Comparison of ENCODE assay signal across 29 cellular contexts in genomic region chr7:152152267-152152666, GRCh38.
DNase-seq lines count a peak whose midpoint lies in the region; ATAC-seq and TF ChIP-seq lines count a peak whose summit lies in the region.
"Had no signal": no experiment of that assay in that cellular context is flagged by ENCODE, and none has a peak within 500 bp of the region (broad histone marks: within the 10 kb centered on the region; RNA-seq: fewer than 3 reads in every experiment).

No MANE protein-coding gene starts in this region.

- POLR2A ChIA-PET in CD4-positive, alpha-beta T cell (lab: Charles Lee), result interaction anchor here (2.2 kb wide), 1 partner anchor 9 kb away, joined by 8 read pairs; no protein-coding TSS in a partner anchor
- POLR2A ChIA-PET in activated CD8-positive, alpha-beta T cell treated with anti-CD3 and anti-CD28 coated beads for 36 hours (lab: Charles Lee), result interaction anchor here (0.8 kb wide), 1 partner anchor 126 kb away, joined by 3 read pairs; no protein-coding TSS in a partner anchor
- POLR2A ChIA-PET in naive thymus-derived CD4-positive, alpha-beta T cell (lab: Charles Lee), result interaction anchor here (1.3 kb wide), 1 partner anchor 8 kb away, joined by 5 read pairs; no protein-coding TSS in a partner anchor

- H3K36me3 Mint-ChIP-seq in activated CD8-positive, alpha-beta memory T cell treated with anti-CD3 and anti-CD28 coated beads, Interleukin-2, amount 10 ng/mL, durations not matched to agents 7 days and 5 days, result peaks cover 36% of the 10 kb centered on the region
- peaks cover 86% of the 10 kb centered on the region for H3K36me3 Mint-ChIP-seq in CD4-positive, alpha-beta T cell (ENCODE audit: low read depth)
- peaks cover 36% of the 10 kb centered on the region for H3K36me3 Mint-ChIP-seq in activated CD8-positive, alpha-beta T cell treated with anti-CD3 and anti-CD28 coated beads for 36 hours (ENCODE audit: low read depth)
- peaks cover 16 to 62% (median 30%) of the 10 kb centered on the region in 5 donors for H3K36me3 Mint-ChIP-seq in naive thymus-derived CD4-positive, alpha-beta T cell

- no peak overlapping the region for H3K4me3 ChIP-seq in naive thymus-derived CD4-positive, alpha-beta T cell (ENCODE audit: low read length)
- H3K4me3 ChIP-seq: breast epithelium, MG63, right atrium auricular region, spleen, stomach, uterus had no signal

- H3K27me3 Mint-ChIP-seq in activated CD8-positive, alpha-beta memory T cell treated with anti-CD3 and anti-CD28 coated beads, Interleukin-2, amount 10 ng/mL, durations not matched to agents 7 days and 5 days, result no peaks in the 10 kb centered on the region
- no peaks in the 10 kb centered on the region for H3K27me3 Mint-ChIP-seq in CD4-positive, alpha-beta T cell
- H3K27me3 Mint-ChIP-seq in activated CD8-positive, alpha-beta T cell treated with anti-CD3 and anti-CD28 coated beads for 36 hours, result no peaks in the 10 kb centered on the region
- H3K27me3 Mint-ChIP-seq in naive thymus-derived CD4-positive, alpha-beta T cell, result no peaks in the 10 kb centered on the region
- H3K27me3 Mint-ChIP-seq: CD4-positive, CD25-positive, alpha-beta regulatory T cell had no signal

- H3K27ac ChIP-seq in CD4-positive, alpha-beta T cell (ENCODE audit: low read depth, low read length), result no peak overlapping the region
- H3K27ac ChIP-seq in naive thymus-derived CD4-positive, alpha-beta T cell (ENCODE audit: low read depth, low read length), result no peak overlapping the region
- H3K27ac ChIP-seq: breast epithelium, right atrium auricular region, stomach, uterus had no signal

- no peak overlapping the region for H3K4me3 Mint-ChIP-seq in activated CD8-positive, alpha-beta memory T cell treated with anti-CD3 and anti-CD28 coated beads, Interleukin-2, amount 10 ng/mL, durations not matched to agents 7 days and 5 days
- no peak overlapping the region for H3K4me3 Mint-ChIP-seq in CD4-positive, alpha-beta T cell
- H3K4me3 Mint-ChIP-seq in activated CD8-positive, alpha-beta T cell treated with anti-CD3 and anti-CD28 coated beads for 36 hours, result no peak overlapping the region
- H3K4me3 Mint-ChIP-seq in naive thymus-derived CD4-positive, alpha-beta T cell, result peak overlapping the region in 1 of 10 donors; percentile 0
- H3K4me3 Mint-ChIP-seq: activated naive CD4-positive, alpha-beta T cell treated with anti-CD3 and anti-CD28 coated beads for 36 hours; CD4-positive, CD25-positive, alpha-beta regulatory T cell had no signal

- ATAC-seq in activated CD8-positive, alpha-beta memory T cell treated with anti-CD3 and anti-CD28 coated beads, Interleukin-2, amount 10 ng/mL, durations not matched to agents 7 days and 5 days, result no peak
- no peak for ATAC-seq in CD4-positive, alpha-beta T cell (ENCODE audit: poor library complexity)
- ATAC-seq in activated CD8-positive, alpha-beta T cell treated with anti-CD3 and anti-CD28 coated beads for 36 hours, result no peak
- no peak for ATAC-seq in naive thymus-derived CD4-positive, alpha-beta T cell
- ATAC-seq in GM21576 (IDR thresholded peaks at IDR 0.05; ENCODE audit: unreplicated experiment), result no peak
- no peak for ATAC-seq in GM18870 (IDR thresholded peaks at IDR 0.05; ENCODE audit: unreplicated experiment)
- ATAC-seq: left colon, PC-3, SK-N-SH treated with all-trans-retinoic acid at 6 μM for 48 hours had no signal

- CTCF ChIA-PET in activated CD8-positive, alpha-beta memory T cell treated with anti-CD3 and anti-CD28 coated beads, Interleukin-2, amount 10 ng/mL, durations not matched to agents 7 days and 5 days (lab: Charles Lee), result interaction anchor here (0.7 kb wide), 1 partner anchor 370 kb away, joined by 3 read pairs; no protein-coding TSS in a partner anchor
- CTCF ChIA-PET in CD4-positive, alpha-beta T cell (lab: Charles Lee), result no interaction called here
- CTCF ChIA-PET in activated CD8-positive, alpha-beta T cell treated with anti-CD3 and anti-CD28 coated beads for 36 hours (lab: Charles Lee), result interaction anchor here (1.9 kb wide), 1 partner anchor 8 kb away, joined by 5 read pairs; no protein-coding TSS in a partner anchor
- CTCF ChIA-PET in naive thymus-derived CD4-positive, alpha-beta T cell (lab: Charles Lee), result no interaction called here

- no peaks in the 10 kb centered on the region for H3K9me3 Mint-ChIP-seq in activated CD8-positive, alpha-beta memory T cell treated with anti-CD3 and anti-CD28 coated beads, Interleukin-2, amount 10 ng/mL, durations not matched to agents 7 days and 5 days (ENCODE audit: low read depth)
- no peaks in the 10 kb centered on the region for H3K9me3 Mint-ChIP-seq in CD4-positive, alpha-beta T cell
- H3K9me3 Mint-ChIP-seq in activated CD8-positive, alpha-beta T cell treated with anti-CD3 and anti-CD28 coated beads for 36 hours, result no peaks in the 10 kb centered on the region
- peaks cover 0 to 2% (median 0%) of the 10 kb centered on the region in 11 donors for H3K9me3 Mint-ChIP-seq in naive thymus-derived CD4-positive, alpha-beta T cell
- H3K9me3 Mint-ChIP-seq: activated naive CD4-positive, alpha-beta T cell treated with anti-CD3 and anti-CD28 coated beads for 36 hours; CD4-positive, CD25-positive, alpha-beta regulatory T cell had no signal

- no peaks in the 10 kb centered on the region for H3K4me1 ChIP-seq in naive thymus-derived CD4-positive, alpha-beta T cell (ENCODE audit: control insufficient read depth in 2 of 2, insufficient read depth in 2 of 2, low read length in 2 of 2)
- H3K4me1 ChIP-seq: breast epithelium, right atrium auricular region, spleen, stomach, uterus had no signal

- no peak for DNase-seq in activated CD8-positive, alpha-beta memory T cell treated with anti-CD3 and anti-CD28 coated beads, Interleukin-2, amount 10 ng/mL, durations not matched to agents 7 days and 5 days
- DNase-seq in activated CD8-positive, alpha-beta memory T cell treated with anti-CD3 and anti-CD28 coated beads, Interleukin-2, amount 50 U/mL, for 4 hours, result no peak
- no peak for DNase-seq in CD4-positive, alpha-beta T cell
- no peak for DNase-seq in activated CD8-positive, alpha-beta T cell treated with anti-CD3 and anti-CD28 coated beads for 36 hours
- DNase-seq in naive thymus-derived CD4-positive, alpha-beta T cell, result no peak
- DNase-seq in cerebellar cortex (ENCODE audit: low spot score), result no peak
- DNase-seq: activated naive CD4-positive, alpha-beta T cell treated with anti-CD3 and anti-CD28 coated beads for 36 hours; activated T-cell treated with anti-CD3 and anti-CD28 coated beads, Interleukin-2, amount 50 U/mL, for 48 hours; CD4-positive, CD25-positive, alpha-beta regulatory T cell; effector CD4-positive, alpha-beta T cell; KG1; left colon; mesenchymal stem cell; MG63; NCI-H1105 treated with DMSO at 0.1 percent for 48 hours; NCI-H187 treated with DMSO at 0.1 percent for 48 hours; NCI-H2171 treated with DMSO at 0.1 percent for 48 hours; NCI-H526; NK-92 treated with Interleukin-12 subunit alpha and Interleukin-12 subunit beta, amount 100 ng/mL, for 24 hours; PC-3; spleen; stimulated activated CD4-positive, alpha-beta T cell treated with anti-CD3 and anti-CD28 coated beads, Interleukin-2, amount 100 ng/mL, for 24 hours; stomach; uterus had no signal

- intact Hi-C loops in CD4-positive, alpha-beta T cell (cut with DNase I, micrococcal nuclease), result no loop called here
- intact Hi-C loops in activated CD8-positive, alpha-beta T cell treated with anti-CD3 and anti-CD28 coated beads for 36 hours (cut with micrococcal nuclease), result no loop called here
- intact Hi-C loops in naive thymus-derived CD4-positive, alpha-beta T cell (cut with micrococcal nuclease), result no loop called here

- peaks cover 17 to 86% (median 21%) of the 10 kb centered on the region in 3 experiments for H3K36me3 ChIP-seq in naive thymus-derived CD4-positive, alpha-beta T cell (ENCODE audit: control insufficient read depth in 2 of 3, insufficient read depth in 3 of 3, low read length in 3 of 3)
- H3K36me3 ChIP-seq: uterus had no signal

- H3K27ac Mint-ChIP-seq in activated CD8-positive, alpha-beta memory T cell treated with anti-CD3 and anti-CD28 coated beads, Interleukin-2, amount 10 ng/mL, durations not matched to agents 7 days and 5 days, result peak overlapping the region; percentile 28
- peak overlapping the region; percentile 72 for H3K27ac Mint-ChIP-seq in CD4-positive, alpha-beta T cell
- peak overlapping the region; percentile 17 for H3K27ac Mint-ChIP-seq in activated CD8-positive, alpha-beta T cell treated with anti-CD3 and anti-CD28 coated beads for 36 hours
- H3K27ac Mint-ChIP-seq in naive thymus-derived CD4-positive, alpha-beta T cell, result peak overlapping the region in 5 of 9 donors; percentile 6 to 58 (median 43)
- H3K27ac Mint-ChIP-seq: activated naive CD4-positive, alpha-beta T cell treated with anti-CD3 and anti-CD28 coated beads for 36 hours had no signal

- H3K4me1 Mint-ChIP-seq in activated CD8-positive, alpha-beta memory T cell treated with anti-CD3 and anti-CD28 coated beads, Interleukin-2, amount 10 ng/mL, durations not matched to agents 7 days and 5 days, result peaks cover 4% of the 10 kb centered on the region
- H3K4me1 Mint-ChIP-seq in CD4-positive, alpha-beta T cell (ENCODE audit: low read depth), result peaks cover 5% of the 10 kb centered on the region
- no peaks in the 10 kb centered on the region for H3K4me1 Mint-ChIP-seq in activated CD8-positive, alpha-beta T cell treated with anti-CD3 and anti-CD28 coated beads for 36 hours (ENCODE audit: low read depth)
- H3K4me1 Mint-ChIP-seq in naive thymus-derived CD4-positive, alpha-beta T cell, result peaks cover 0 to 6% (median 3%) of the 10 kb centered on the region in 7 donors

- TF ChIP-seq CTCF in CD4-positive, alpha-beta T cell (IDR thresholded peaks at IDR 0.05), result no peak
- no peak for TF ChIP-seq CTCF in activated CD8-positive, alpha-beta T cell treated with anti-CD3 and anti-CD28 coated beads for 36 hours (IDR thresholded peaks at IDR 0.05)

- H3K27me3 ChIP-seq in CD4-positive, alpha-beta T cell (ENCODE audit: control insufficient read depth, insufficient read depth, low read length), result no peaks in the 10 kb centered on the region
- no peaks in the 10 kb centered on the region for H3K27me3 ChIP-seq in naive thymus-derived CD4-positive, alpha-beta T cell (ENCODE audit: control insufficient read depth in 2 of 2, insufficient read depth in 2 of 2, low read length in 2 of 2)
- H3K27me3 ChIP-seq: breast epithelium, MG63, right atrium auricular region, spleen, stomach, uterus had no signal

- H3K9me3 ChIP-seq in CD4-positive, alpha-beta T cell (ENCODE audit: control insufficient read depth, low read length), result no peaks in the 10 kb centered on the region
- H3K9me3 ChIP-seq in naive thymus-derived CD4-positive, alpha-beta T cell (ENCODE audit: control insufficient read depth in 2 of 3, low read length in 3 of 3), result no peaks in the 10 kb centered on the region
- H3K9me3 ChIP-seq: breast epithelium, MG63, right atrium auricular region, spleen, stomach, uterus had no signal

Comparison
In these comparisons a context has a peak if more than half of its experiments do, and no peak if none do; other contexts are left out.
1. H3K27ac Mint-ChIP-seq: peak in every context shown above with its lines; median percentile 72 in CD4-positive, alpha-beta T cell; 43 in naive thymus-derived CD4-positive, alpha-beta T cell; 28 in activated CD8-positive, alpha-beta memory T cell treated with anti-CD3 and anti-CD28 coated beads, Interleukin-2, amount 10 ng/mL, durations not matched to agents 7 days and 5 days; 17 in activated CD8-positive, alpha-beta T cell treated with anti-CD3 and anti-CD28 coated beads for 36 hours.
2. CTCF ChIA-PET loops: an anchor here in activated CD8-positive, alpha-beta memory T cell treated with anti-CD3 and anti-CD28 coated beads, Interleukin-2, amount 10 ng/mL, durations not matched to agents 7 days and 5 days (0.7 kb wide) and activated CD8-positive, alpha-beta T cell treated with anti-CD3 and anti-CD28 coated beads for 36 hours (1.9 kb wide); none called in CD4-positive, alpha-beta T cell and naive thymus-derived CD4-positive, alpha-beta T cell.